Comparison of ENCODE assay signal across 17 cellular contexts in genomic region chr1:3703786-3704396, GRCh38. TPM values are rescaled to one million over a fixed set of nuclear protein-coding genes. Genes with fewer than 3 reads are reported as not detected.
DNase-seq lines count a peak whose midpoint lies in the region; ATAC-seq and TF ChIP-seq lines count a peak whose summit lies in the region.
"Had no signal": no experiment of that assay in that cellular context is flagged by ENCODE, and none has a peak within 500 bp of the region (broad histone marks: within the 10 kb centered on the region; RNA-seq: fewer than 3 reads in every experiment).

No MANE protein-coding gene starts in this region.

- H3K27ac Mint-ChIP-seq in CD4-positive, alpha-beta T cell = peak overlapping the region; percentile 52
- H3K27ac Mint-ChIP-seq in brain = peak overlapping the region in 3 of 5 experiments; percentile 59 to 82 (median 74)
- peak overlapping the region in 1 of 2 donors; percentile 72 for H3K27ac Mint-ChIP-seq in natural killer cell treated with Interleukin-12 subunit alpha and Interleukin-12 subunit beta and Interleukin-15 and Interleukin-18, amount 100 ng/mL, for 72 hours
- H3K27ac Mint-ChIP-seq: activated CD8-positive, alpha-beta memory T cell treated with anti-CD3 and anti-CD28 coated beads, Interleukin-2, amount 10 ng/mL, durations not matched to agents 7 days and 5 days; nephron had no signal

- H3K4me1 Mint-ChIP-seq in CD4-positive, alpha-beta T cell (ENCODE audit: low read depth) = peaks cover 6% of the 10 kb centered on the region
- peaks cover 21% of the 10 kb centered on the region for H3K4me1 Mint-ChIP-seq in brain
- peaks cover 0 to 4% of the 10 kb centered on the region in 2 donors for H3K4me1 Mint-ChIP-seq in natural killer cell treated with Interleukin-12 subunit alpha and Interleukin-12 subunit beta and Interleukin-15 and Interleukin-18, amount 100 ng/mL, for 72 hours (ENCODE audit: low read depth in 2 of 2)
- H3K4me1 Mint-ChIP-seq: activated CD8-positive, alpha-beta memory T cell treated with anti-CD3 and anti-CD28 coated beads, Interleukin-2, amount 10 ng/mL, durations not matched to agents 7 days and 5 days had no signal

- peaks cover 15% of the 10 kb centered on the region for H3K27me3 ChIP-seq in CD4-positive, alpha-beta T cell (ENCODE audit: control insufficient read depth, insufficient read depth, low read length)
- H3K27me3 ChIP-seq: ascending aorta, colonic mucosa had no signal

- H3K9me3 ChIP-seq in CD4-positive, alpha-beta T cell (ENCODE audit: control insufficient read depth, low read length) = no peaks in the 10 kb centered on the region
- H3K9me3 ChIP-seq: ascending aorta, colonic mucosa, lower lobe of right lung had no signal

- in situ Hi-C loops in KBM-7 (cut with MboI; ENCODE audit: low pct_unique_long_range_greater_than_20kb, low sequenced_read_pairs) = no loop called here

- no peak for ATAC-seq in CD4-positive, alpha-beta T cell (ENCODE audit: poor library complexity)
- no peak for ATAC-seq in natural killer cell treated with Interleukin-12 subunit alpha and Interleukin-12 subunit beta and Interleukin-15 and Interleukin-18, amount 100 ng/mL, for 72 hours
- ATAC-seq in GM18520 (IDR thresholded peaks at IDR 0.05; ENCODE audit: unreplicated experiment) = no peak
- ATAC-seq: activated CD8-positive, alpha-beta memory T cell treated with anti-CD3 and anti-CD28 coated beads, Interleukin-2, amount 10 ng/mL, durations not matched to agents 7 days and 5 days; lower lobe of right lung had no signal

- H3K4me3 Mint-ChIP-seq in CD4-positive, alpha-beta T cell = peak overlapping the region; percentile 67
- H3K4me3 Mint-ChIP-seq in brain = no peak overlapping the region
- H3K4me3 Mint-ChIP-seq in natural killer cell treated with Interleukin-12 subunit alpha and Interleukin-12 subunit beta and Interleukin-15 and Interleukin-18, amount 100 ng/mL, for 72 hours = peak overlapping the region; percentile 10
- H3K4me3 Mint-ChIP-seq: activated CD8-positive, alpha-beta memory T cell treated with anti-CD3 and anti-CD28 coated beads, Interleukin-2, amount 10 ng/mL, durations not matched to agents 7 days and 5 days; nephron had no signal

- no peaks in the 10 kb centered on the region for H3K9me3 Mint-ChIP-seq in CD4-positive, alpha-beta T cell
- H3K9me3 Mint-ChIP-seq in brain = no peaks in the 10 kb centered on the region
- no peaks in the 10 kb centered on the region for H3K9me3 Mint-ChIP-seq in natural killer cell treated with Interleukin-12 subunit alpha and Interleukin-12 subunit beta and Interleukin-15 and Interleukin-18, amount 100 ng/mL, for 72 hours
- H3K9me3 Mint-ChIP-seq: nephron had no signal

- no peaks in the 10 kb centered on the region for H3K36me3 Mint-ChIP-seq in CD4-positive, alpha-beta T cell (ENCODE audit: low read depth)
- no peaks in the 10 kb centered on the region for H3K36me3 Mint-ChIP-seq in brain
- H3K36me3 Mint-ChIP-seq in natural killer cell treated with Interleukin-12 subunit alpha and Interleukin-12 subunit beta and Interleukin-15 and Interleukin-18, amount 100 ng/mL, for 72 hours = no peaks in the 10 kb centered on the region
- H3K36me3 Mint-ChIP-seq: activated CD8-positive, alpha-beta memory T cell treated with anti-CD3 and anti-CD28 coated beads, Interleukin-2, amount 10 ng/mL, durations not matched to agents 7 days and 5 days had no signal

- intact Hi-C loops in CD4-positive, alpha-beta T cell (cut with DNase I, micrococcal nuclease) = no loop called here

- no peak for DNase-seq in CD4-positive, alpha-beta T cell
- DNase-seq in KBM-7 (peak; percentile 76), LoVo (ENCODE audit: low spot score) (no peak), EL (no peak)
- DNase-seq in natural killer cell treated with Interleukin-12 subunit alpha and Interleukin-12 subunit beta and Interleukin-15 and Interleukin-18, amount 100 ng/mL, for 72 hours (ENCODE audit: low spot score) = no peak
- DNase-seq: activated CD8-positive, alpha-beta memory T cell treated with anti-CD3 and anti-CD28 coated beads, Interleukin-2, amount 10 ng/mL, durations not matched to agents 7 days and 5 days; colonic mucosa; DMS 273 treated with DMSO at 0.1 percent for 48 hours; lower lobe of right lung; Right ventricle myocardium superior; substantia nigra had no signal

- no peak for TF ChIP-seq CTCF in CD4-positive, alpha-beta T cell (IDR thresholded peaks at IDR 0.05)
- TF ChIP-seq CTCF in brain (conservative IDR thresholded peaks at IDR 0.05) = no peak

- CTCF ChIA-PET in CD4-positive, alpha-beta T cell (lab: Charles Lee) = no interaction called here

- no peak overlapping the region for H3K27ac ChIP-seq in CD4-positive, alpha-beta T cell (ENCODE audit: low read depth, low read length)
- H3K27ac ChIP-seq: ascending aorta, colonic mucosa, lower lobe of right lung had no signal

- POLR2A ChIA-PET in CD4-positive, alpha-beta T cell (lab: Charles Lee) = no interaction called here

- H3K27me3 Mint-ChIP-seq in CD4-positive, alpha-beta T cell = peaks cover 10% of the 10 kb centered on the region
- H3K27me3 Mint-ChIP-seq in brain = peaks cover 3% of the 10 kb centered on the region
- no peaks in the 10 kb centered on the region for H3K27me3 Mint-ChIP-seq in natural killer cell treated with Interleukin-12 subunit alpha and Interleukin-12 subunit beta and Interleukin-15 and Interleukin-18, amount 100 ng/mL, for 72 hours

RNA-seq across cellular contexts. Expression of gene CCDC27, which starts 48.4 kb away (rescaled TPM):
- not detected for total RNA-seq in CD4-positive, alpha-beta T cell
- polyA plus RNA-seq in brain (ENCODE audit: insufficient read depth, low read depth, low replicate concordance) = 0.12 TPM
- not detected for total RNA-seq in natural killer cell treated with Interleukin-12 subunit alpha and Interleukin-12 subunit beta and Interleukin-15 and Interleukin-18, amount 100 ng/mL, for 72 hours
- total RNA-seq: activated CD8-positive, alpha-beta memory T cell treated with anti-CD3 and anti-CD28 coated beads, Interleukin-2, amount 10 ng/mL, durations not matched to agents 7 days and 5 days; ascending aorta; colonic mucosa; lower lobe of right lung; renal cortical epithelial cell; Right ventricle myocardium superior; T-helper 1 cell treated with Interleukin-12 subunit alpha and Interleukin-12 subunit beta and Interleukin-4 antibody, amounts not matched to agents 30 ng/mL and 1 ng/mL, for 36 hours had no signal

RNA-seq across cellular contexts. Expression of gene TP73, which starts 51.6 kb away (rescaled TPM):
- total RNA-seq in CD4-positive, alpha-beta T cell = not detected
- polyA plus RNA-seq in brain (ENCODE audit: insufficient read depth, low read depth, low replicate concordance) = 19.0 TPM
- 1 to 10 TPM; 1.5 to 5.7 TPM for total RNA-seq in natural killer cell treated with Interleukin-12 subunit alpha and Interleukin-12 subunit beta and Interleukin-15 and Interleukin-18, amount 100 ng/mL, for 72 hours
- total RNA-seq: ascending aorta, Right ventricle myocardium superior had no signal

RNA-seq across cellular contexts. Expression of gene WRAP73, which starts 54.0 kb away (rescaled TPM):
- total RNA-seq in CD4-positive, alpha-beta T cell = 10 to 100 TPM; 22.3 to 22.7 TPM
- 29.7 TPM for polyA plus RNA-seq in brain (ENCODE audit: insufficient read depth, low read depth, low replicate concordance)
- 10 to 100 TPM; 27.6 to 51.3 TPM for total RNA-seq in natural killer cell treated with Interleukin-12 subunit alpha and Interleukin-12 subunit beta and Interleukin-15 and Interleukin-18, amount 100 ng/mL, for 72 hours

Comparison
In these comparisons a context has a peak if more than half of its experiments do, and no peak if none do; other contexts are left out.
1. H3K4me3 Mint-ChIP-seq: peak in CD4-positive, alpha-beta T cell (single experiment) and natural killer cell treated with Interleukin-12 subunit alpha and Interleukin-12 subunit beta and Interleukin-15 and Interleukin-18, amount 100 ng/mL, for 72 hours (single experiment); none in brain (0 of 5).